In the genomic region with DNA sequence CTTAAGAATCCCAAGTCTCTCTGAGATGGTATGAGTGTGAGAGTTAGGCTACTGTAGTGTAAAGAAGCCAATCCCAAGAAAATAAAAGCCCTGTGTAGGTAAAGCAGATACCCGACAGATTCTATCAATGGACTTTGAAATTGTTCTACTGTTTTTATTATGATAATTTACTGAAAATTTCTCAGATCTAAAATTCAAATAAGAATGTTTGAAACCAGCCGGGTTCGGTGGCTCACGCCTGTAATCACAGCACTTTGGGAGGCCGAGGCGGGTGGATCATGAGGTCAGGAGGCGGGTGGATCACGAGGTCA, we compare ENCODE assay signal across 11 cellular contexts.
DNase-seq lines count a peak whose midpoint lies in the region; ATAC-seq, FAIRE-seq and TF ChIP-seq lines count a peak whose summit lies in the region.
"Had no signal": no experiment of that assay in that cellular context is flagged by ENCODE, and none has a peak within 500 bp of the region (broad histone marks: within the 10 kb centered on the region; RNA-seq: fewer than 3 reads in every experiment).

No MANE protein-coding gene starts in this region.

- BruUV-seq in K562 (replicated peaks; lab: Mats Ljungman, UMichigan) = no TSS peak

- H3K27ac Mint-ChIP-seq in CD8-positive, alpha-beta T cell = no peak overlapping the region

- H3K4me2 ChIP-seq in OCI-LY3 (ENCODE audit: low read length) = peak overlapping the region; percentile 79
- H3K4me2 ChIP-seq in K562 (ENCODE audit: insufficient read depth, low read length) = no peak overlapping the region

- FAIRE-seq in K562 (lab: Jason Lieb, UNC) (no peak), H54 (lab: Jason Lieb, UNC) (no peak)

- POLR2A ChIA-PET in CD8-positive, alpha-beta T cell (lab: Charles Lee) = no interaction called here
- POLR2A ChIA-PET in K562 (lab: Yijun Ruan, JAX) = no interaction called here

- H3K9me3 ChIP-seq in CD8-positive, alpha-beta T cell (ENCODE audit: low read length) = no peaks in the 10 kb centered on the region
- H3K9me3 ChIP-seq in OCI-LY3 (ENCODE audit: insufficient read depth, low read length) = no peaks in the 10 kb centered on the region
- no peaks in the 10 kb centered on the region for H3K9me3 ChIP-seq in K562 (replicated peaks; ENCODE audit: control insufficient read depth, insufficient read depth, low read depth, low read length)
- no peaks in the 10 kb centered on the region for H3K9me3 ChIP-seq in uterus
- H3K9me3 ChIP-seq: HAP-1, SJCRH30 had no signal

- H3K4me1 ChIP-seq in CD8-positive, alpha-beta T cell (ENCODE audit: insufficient read depth, low read length) = no peaks in the 10 kb centered on the region
- peaks cover 2% of the 10 kb centered on the region; the same call in 1 of the 2 replicates for H3K4me1 ChIP-seq in OCI-LY3 (ENCODE audit: low read length)
- no peaks in the 10 kb centered on the region for H3K4me1 ChIP-seq in K562 (replicated peaks in 1 of 2; ENCODE audit: control insufficient read depth in 2 of 2, insufficient read depth in 2 of 2, low read length in 2 of 2)
- no peaks in the 10 kb centered on the region for H3K4me1 ChIP-seq in uterus
- H3K4me1 ChIP-seq: SJCRH30 had no signal

- 20% methylated on average over 7 of the region's 8 CpGs for WGBS in K562 (ENCODE audit: insufficient coverage, low coverage, missing lambda C conversion rate)

- in situ Hi-C loops in K562 (cut with MboI) = no loop called here

- peak; percentile 10 for TF ChIP-seq CTCF in CD8-positive, alpha-beta T cell (IDR thresholded peaks at IDR 0.05)
- no peak for TF ChIP-seq CTCF in OCI-LY3 (IDR thresholded peaks at IDR 0.05; ENCODE audit: low read depth, low read length)
- no peak for TF ChIP-seq CTCF in K562 (IDR thresholded peaks at IDR 0.05 in 2 of 3, conservative IDR thresholded peaks at IDR 0.05 in 1 of 3; ENCODE audit: insufficient read depth in 2 of 3, low read depth in 1 of 3, low read length in 3 of 3)
- TF ChIP-seq CTCF in uterus (IDR thresholded peaks at IDR 0.05) = no peak

- H3K27me3 Mint-ChIP-seq in CD8-positive, alpha-beta T cell (ENCODE audit: low read depth) = peaks cover 16% of the 10 kb centered on the region

- no peaks in the 10 kb centered on the region for H3K9me1 ChIP-seq in K562 (ENCODE audit: control insufficient read depth, insufficient read depth, low read length)

- TF ChIP-seq EP300 in K562 (IDR thresholded peaks at IDR 0.05; ENCODE audit: low read length) = no peak

- TF ChIP-seq POLR2A in K562 (conservative IDR thresholded peaks at IDR 0.05) = no peak
- no peak for TF ChIP-seq POLR2A in uterus (IDR thresholded peaks at IDR 0.05)
- TF ChIP-seq POLR2A in H54 (IDR thresholded peaks at IDR 0.05; ENCODE audit: low read depth, low read length) = no peak

- H3K27ac ChIP-seq in CD8-positive, alpha-beta T cell (ENCODE audit: low read depth, low read length) = no peak overlapping the region
- H3K27ac ChIP-seq in OCI-LY3 (ENCODE audit: low read length) = no peak overlapping the region
- H3K27ac ChIP-seq in K562 (ENCODE audit: extremely low read depth, low read depth, low read length) = no peak overlapping the region
- peak overlapping the region; percentile 47 to 63 for H3K27ac ChIP-seq in uterus
- H3K27ac ChIP-seq: SJCRH30 had no signal

- H3K4me3 ChIP-seq in CD8-positive, alpha-beta T cell (ENCODE audit: low read depth, low read length) = no peak overlapping the region
- peak overlapping the region; percentile 74 for H3K4me3 ChIP-seq in OCI-LY3 (ENCODE audit: low read length)
- H3K4me3 ChIP-seq in K562 = no peak overlapping the region
- H3K4me3 ChIP-seq in uterus = no peak overlapping the region
- H3K4me3 ChIP-seq: HAP-1, SJCRH30 had no signal

- DNase-seq in CD8-positive, alpha-beta T cell = no peak
- DNase-seq in K562 (ENCODE audit: extremely low read depth in 1 of 4, low spot score in 3 of 4) = no peak
- no peak for DNase-seq in uterus
- no peak for DNase-seq in H54 (ENCODE audit: insufficient read length, low spot score)
- DNase-seq in HK-2 (ENCODE audit: unreplicated experiment) = no peak
- DNase-seq: NCI-H1436 treated with DMSO at 0.1 percent for 48 hours, NCI-H510A had no signal

- H3K36me3 ChIP-seq in CD8-positive, alpha-beta T cell (ENCODE audit: insufficient read depth, low read length) = no peaks in the 10 kb centered on the region
- H3K36me3 ChIP-seq in OCI-LY3 (replicated peaks; ENCODE audit: low read depth, low read length) = no peaks in the 10 kb centered on the region
- no peaks in the 10 kb centered on the region for H3K36me3 ChIP-seq in K562 (ENCODE audit: control insufficient read depth, insufficient read depth, low read length)
- no peaks in the 10 kb centered on the region for H3K36me3 ChIP-seq in uterus
- H3K36me3 ChIP-seq: HAP-1, SJCRH30 had no signal

- ATAC-seq in CD8-positive, alpha-beta T cell = no peak
- ATAC-seq in K562 (no peak), GM19452 (IDR thresholded peaks at IDR 0.05; ENCODE audit: unreplicated experiment) (no peak)

- CTCF ChIA-PET in CD8-positive, alpha-beta T cell (lab: Charles Lee) = interaction anchor here (0.7 to 1.2 kb wide), 2 partner anchors 22 to 26 kb away, joined by 3 to 4 read pairs; no protein-coding TSS in a partner anchor
- CTCF ChIA-PET in K562 (lab: Yijun Ruan, JAX; ENCODE audit: low intra/inter-chr PET ratio) = interaction anchor here (0.5 to 0.6 kb wide), 3 partner anchors 16 to 455 kb away, joined by 3 read pairs; no protein-coding TSS in a partner anchor

- intact Hi-C loops in CD8-positive, alpha-beta T cell (cut with DNase I, micrococcal nuclease) = no loop called here
- intact Hi-C loops in K562 (cut with micrococcal nuclease) (loop anchor here (2.0 to 10.0 kb wide), 4 partner anchors 70 to 937 kb away; no protein-coding TSS in a partner anchor), uterus (cut with DNase I; ENCODE audit: low total_unique reads) (no loop called here)

- no peaks in the 10 kb centered on the region for H4K20me1 ChIP-seq in OCI-LY3 (ENCODE audit: insufficient read depth, low read length)
- H4K20me1 ChIP-seq in K562 (replicated peaks; ENCODE audit: control insufficient read depth, insufficient read depth, low read length) = no peaks in the 10 kb centered on the region

- no peak overlapping the region for H2AFZ ChIP-seq in OCI-LY3 (ENCODE audit: low read depth, low read length)
- peak overlapping the region; percentile 79; the same call in 1 of the 2 replicates for H2AFZ ChIP-seq in K562 (ENCODE audit: low read depth, low read length)

- peaks cover 3% of the 10 kb centered on the region for H3K4me1 Mint-ChIP-seq in CD8-positive, alpha-beta T cell (ENCODE audit: low read depth)

- H3K79me2 ChIP-seq in OCI-LY3 (ENCODE audit: low read length) (no peaks in the 10 kb centered on the region), K562 (ENCODE audit: control insufficient read depth, insufficient read depth, low read length) (no peaks in the 10 kb centered on the region)

- H3K4me3 Mint-ChIP-seq in CD8-positive, alpha-beta T cell = no peak overlapping the region

- no peaks in the 10 kb centered on the region for H3K36me3 Mint-ChIP-seq in CD8-positive, alpha-beta T cell

- H3K9me3 Mint-ChIP-seq in CD8-positive, alpha-beta T cell = no peaks in the 10 kb centered on the region

- H3K9ac ChIP-seq in OCI-LY3 (ENCODE audit: low read length) (no peak overlapping the region), K562 (ENCODE audit: insufficient read depth in 1 of 2, low read depth in 2 of 2, low read length in 2 of 2) (no peak overlapping the region)

- H3K27me3 ChIP-seq in CD8-positive, alpha-beta T cell (ENCODE audit: insufficient read depth, low read length) = peaks cover 3% of the 10 kb centered on the region
- peaks cover 25% of the 10 kb centered on the region for H3K27me3 ChIP-seq in OCI-LY3 (ENCODE audit: low read depth, low read length)
- H3K27me3 ChIP-seq in K562 (ENCODE audit: control insufficient read depth in 2 of 2, insufficient read depth in 2 of 2, low read length in 2 of 2) = peaks cover 9 to 10% of the 10 kb centered on the region in 2 experiments; a peak in 4 of 5 replicates
- H3K27me3 ChIP-seq in uterus = no peaks in the 10 kb centered on the region
- H3K27me3 ChIP-seq: SJCRH30 had no signal

- no peak for TF ChIP-seq RAD21 in K562 (CRISPR knock-in tag; conservative IDR thresholded peaks at IDR 0.05 in 1 of 2, IDR thresholded peaks at IDR 0.05 in 1 of 2)

TF ChIP-seq in K562, 482 proteins besides CTCF, POLR2A, EP300 and RAD21:
- TF ChIP-seq RAD51 (IDR thresholded peaks at IDR 0.05; ENCODE audit: borderline replicate concordance, low read depth) (no peak), MTF1 (CRISPR knock-in tag; IDR thresholded peaks at IDR 0.05; ENCODE audit: borderline replicate concordance) (no peak), MYNN (IDR thresholded peaks at IDR 0.05) (no peak), MYNN (CRISPR knock-in tag; IDR thresholded peaks at IDR 0.05) (no peak)

Comparison
In these comparisons a context has a peak if more than half of its experiments do, and no peak if none do; other contexts are left out.
1. H3K27ac ChIP-seq: peak in uterus (2 of 2); none in CD8-positive, alpha-beta T cell (single experiment), OCI-LY3 (single experiment) and K562 (single experiment).